In genomic region chr12:75478395-75478794, GRCh38 we compare ENCODE assay signal across 8 cellular contexts. TPM values are rescaled to one million over a fixed set of nuclear protein-coding genes. Genes with fewer than 3 reads are reported as not detected.
A peak's percentile ranks its signal among the peaks of the same experiment; 100 is the strongest.
DNase-seq lines count a peak whose midpoint lies in the region; ATAC-seq and TF ChIP-seq lines count a peak whose summit lies in the region.

No MANE protein-coding gene starts in this region.

- no peaks in the 10 kb centered on the region for H3K36me3 ChIP-seq in OCI-LY7 (ENCODE audit: insufficient read depth, low read length)

- H3K4me3 ChIP-seq in OCI-LY7 (ENCODE audit: low read depth, low read length, poor library complexity, severe bottlenecking): no peak overlapping the region
- H3K4me3 ChIP-seq in foreskin fibroblast (ENCODE audit: low read depth in 1 of 2, low read length in 2 of 2): no peak overlapping the region

- H3K9me3 ChIP-seq in OCI-LY7 (ENCODE audit: low read length): no peaks in the 10 kb centered on the region

- no peak for ATAC-seq in HG03342 (IDR thresholded peaks at IDR 0.05; ENCODE audit: unreplicated experiment)

- H3K9me2 ChIP-seq in OCI-LY7 (ENCODE audit: insufficient read depth, low read length): no peaks in the 10 kb centered on the region

- POLR2A ChIA-PET in OCI-LY7 (lab: Charles Lee): interaction anchor here (0.6 kb wide), 1 partner anchor 9 kb away, joined by 4 read pairs; no protein-coding TSS in a partner anchor

- DNase-seq in AML-193 (lab: John Stamatoyannopoulos, UW) (peak; percentile 90), GM20000 (ENCODE audit: low spot score) (peak; percentile 39), OCI-LY7 (ENCODE audit: low spot score) (peak; percentile 21), foreskin fibroblast (peak; percentile 62 to 81), NCI-H187 treated with DMSO at 0.1 percent for 48 hours (lab: John Stamatoyannopoulos, UW) (no peak), NCI-H2029 treated with DMSO at 0.1 percent for 48 hours (lab: John Stamatoyannopoulos, UW) (no peak), GM19238 (ENCODE audit: insufficient read length, low spot score) (no peak)

- H3K79me2 ChIP-seq in OCI-LY7 (ENCODE audit: insufficient read depth, low read depth, low read length): no peaks in the 10 kb centered on the region

- peaks cover 63% of the 10 kb centered on the region for H3K4me1 ChIP-seq in OCI-LY7 (ENCODE audit: insufficient read depth, low read length, poor library complexity, severe bottlenecking)

- peak overlapping the region; percentile 92 for H2AFZ ChIP-seq in OCI-LY7 (ENCODE audit: low read length)

- intact Hi-C loops in OCI-LY7 (cut with micrococcal nuclease; ENCODE audit: unreplicated experiment): no loop called here

- H4K20me1 ChIP-seq in OCI-LY7 (ENCODE audit: insufficient read depth, low read length): no peaks in the 10 kb centered on the region

- H3K27ac ChIP-seq in OCI-LY7 (ENCODE audit: low read depth, low read length, poor library complexity, severe bottlenecking): no peak overlapping the region

- CTCF ChIA-PET in OCI-LY7 (lab: Charles Lee; ENCODE audit: unreplicated experiment): interaction anchor here (0.5 kb wide), 1 partner anchor 1637 kb away, joined by 3 read pairs; no protein-coding TSS in a partner anchor

- no peak for TF ChIP-seq CTCF in GM20000 (IDR thresholded peaks at IDR 0.05; ENCODE audit: extremely low read depth, missing control alignments)
- no peak for TF ChIP-seq CTCF in OCI-LY7 (conservative IDR thresholded peaks at IDR 0.05; ENCODE audit: low read length)
- TF ChIP-seq CTCF in foreskin fibroblast (IDR thresholded peaks at IDR 0.05; ENCODE audit: low read depth, low read length): no peak

- BruUV-seq in OCI-LY7 (replicated peaks; lab: Mats Ljungman, UMichigan): no TSS peak

- H3K4me2 ChIP-seq in OCI-LY7 (ENCODE audit: low read length): peak overlapping the region; percentile 76

RNA-seq across cellular contexts. Expression of gene GLIPR1, which starts 2.2 kb away (rescaled TPM):
- total RNA-seq in OCI-LY7 (2014; rRNA removed; shearing (Covaris generic)): 2.8 and 3.4 TPM in 2 replicates
- total RNA-seq in OCI-LY7 (2022): 3.3 and 4.6 TPM in 2 replicates

RNA-seq across cellular contexts. Expression of gene KRR1, which starts 33.0 kb away (rescaled TPM):
- total RNA-seq in OCI-LY7 (2014; rRNA removed; shearing (Covaris generic)): 27.6 and 44.0 TPM in 2 replicates
- 78.0 and 81.7 TPM in 2 replicates for total RNA-seq in OCI-LY7 (2022)

Comparison
In these comparisons a context has a peak if more than half of its experiments do, and no peak if none do; other contexts are left out.
1. DNase-seq: peak in AML-193 (2 of 2), GM20000 (single experiment), OCI-LY7 (single experiment) and foreskin fibroblast (2 of 2); none in NCI-H187 treated with DMSO at 0.1 percent for 48 hours (single experiment), NCI-H2029 treated with DMSO at 0.1 percent for 48 hours (single experiment) and GM19238 (single experiment).